In genomic region chr15:61309236-61310016, GRCh38 we compare ENCODE assay signal across 17 cellular contexts.
A peak's percentile ranks its signal among the peaks of the same experiment; 100 is the strongest.
DNase-seq lines count a peak whose midpoint lies in the region; ATAC-seq and TF ChIP-seq lines count a peak whose summit lies in the region.
"Had no signal": no experiment of that assay in that cellular context is flagged by ENCODE, and none has a peak within 500 bp of the region (broad histone marks: within the 10 kb centered on the region; RNA-seq: fewer than 3 reads in every experiment).

No MANE protein-coding gene starts in this region.

- no peaks in the 10 kb centered on the region for H3K27me3 ChIP-seq in WERI-Rb-1 (ENCODE audit: insufficient read depth, low read depth, severe bottlenecking)
- no peaks in the 10 kb centered on the region for H3K27me3 ChIP-seq in aorta (ENCODE audit: control insufficient read depth in 1 of 2, insufficient read depth in 2 of 2, low read length in 1 of 2)
- H3K27me3 ChIP-seq: BE2C, BLaER1 had no signal

- H3K4me3 ChIP-seq in WERI-Rb-1 (ENCODE audit: low read depth, low read length) (no peak overlapping the region), aorta (ENCODE audit: low read length in 2 of 2) (no peak overlapping the region)
- H3K4me3 ChIP-seq: BLaER1 had no signal

- no peaks in the 10 kb centered on the region for H3K4me1 ChIP-seq in aorta (ENCODE audit: control insufficient read depth in 1 of 2, insufficient read depth in 2 of 2, low read length in 2 of 2)
- H3K4me1 ChIP-seq: BE2C, BLaER1, Caco-2 had no signal

- intact Hi-C loops in aorta (cut with DNase I) = no loop called here

- DNase-seq in NCI-H526 treated with DMSO at 0.1 percent for 48 hours (lab: John Stamatoyannopoulos, UW) (peak; percentile 13), left kidney (ENCODE audit: low read depth, low spot score) (peak; percentile 21), WERI-Rb-1 (no peak), aorta (no peak), cortex of kidney (lab: John Stamatoyannopoulos, UW) (no peak)
- DNase-seq: 8988T; ACHN; BE2C; C1 segment of cervical spinal cord; Caco-2; Calu3; CD4-positive, alpha-beta memory T cell; CD4-positive, CD25-positive, alpha-beta regulatory T cell; CD8-positive, alpha-beta memory T cell; DMS79 treated with DMSO at 0.1 percent for 48 hours; GF-D8 had no signal

- H3K36me3 ChIP-seq in WERI-Rb-1 (no peaks in the 10 kb centered on the region), aorta (ENCODE audit: control insufficient read depth in 1 of 2, insufficient read depth in 2 of 2, low read length in 1 of 2) (no peaks in the 10 kb centered on the region)
- H3K36me3 ChIP-seq: BE2C, BLaER1 had no signal

- TF ChIP-seq CTCF in WERI-Rb-1 (IDR thresholded peaks at IDR 0.05; ENCODE audit: low read depth, low read length) = no peak

- no peak for ATAC-seq in aorta (ENCODE audit: low FRiP score)

- H3K9me3 ChIP-seq in WERI-Rb-1 (ENCODE audit: severe bottlenecking) (no peaks in the 10 kb centered on the region), aorta (ENCODE audit: control insufficient read depth, low read length) (no peaks in the 10 kb centered on the region)
- H3K9me3 ChIP-seq: BE2C, BLaER1, Caco-2 had no signal

- WGBS in aorta, 2 donors = 61 to 65% methylated on average over 13 of the region's 13 CpGs

- H3K27ac ChIP-seq in WERI-Rb-1 = no peak overlapping the region
- no peak overlapping the region for H3K27ac ChIP-seq in aorta (ENCODE audit: low read depth in 1 of 2, low read length in 2 of 2)
- H3K27ac ChIP-seq: BLaER1 had no signal

Comparison
In these comparisons a context has a peak if more than half of its experiments do, and no peak if none do; other contexts are left out.
1. DNase-seq: peak in NCI-H526 treated with DMSO at 0.1 percent for 48 hours (single experiment) and left kidney (single experiment); none in WERI-Rb-1 (single experiment), aorta (0 of 2) and cortex of kidney (single experiment).